ENCODE assay signal across 16 cellular contexts in genomic region chr3:184678317-184679055, GRCh38. TPM values are rescaled to one million over a fixed set of nuclear protein-coding genes. Genes with fewer than 3 reads are reported as not detected.
DNase-seq lines count a peak whose midpoint lies in the region; ATAC-seq and TF ChIP-seq lines count a peak whose summit lies in the region.
"Had no signal": no experiment of that assay in that cellular context is flagged by ENCODE, and none has a peak within 500 bp of the region (broad histone marks: within the 10 kb centered on the region; RNA-seq: fewer than 3 reads in every experiment).

No MANE protein-coding gene starts in this region.

- DNase-seq in Right ventricle myocardium inferior (ENCODE audit: missing footprints) (no peak), right atrium auricular region (ENCODE audit: low spot score) (no peak), heart left ventricle (peak in 1 of 5 donors; percentile 17), uterus (peak in 1 of 2 donors; percentile 48), body of pancreas (no peak), GM20000 (ENCODE audit: low spot score) (no peak)
- no peak for DNase-seq in stimulated activated CD4-positive, alpha-beta T cell treated with anti-CD3 and anti-CD28 coated beads, Interleukin-2, amount 100 ng/mL, for 24 hours
- DNase-seq: activated CD4-positive, alpha-beta T cell treated with anti-CD3 and anti-CD28 coated beads, Interleukin-2, amount 10 ng/mL, durations not matched to agents 7 days and 5 days; activated T-cell treated with anti-CD3 and anti-CD28 coated beads, Interleukin-2, amount 50 U/mL, for 1 hour; CD8-positive, alpha-beta memory T cell; cortex of kidney; esophagus squamous epithelium; NK-92 treated with Interleukin-12 subunit alpha and Interleukin-12 subunit beta, amount 100 ng/mL, for 24 hours; SHP77; upper lobe of right lung had no signal

- H3K9me3 ChIP-seq in right atrium auricular region: no peaks in the 10 kb centered on the region
- no peaks in the 10 kb centered on the region for H3K9me3 ChIP-seq in heart left ventricle
- no peaks in the 10 kb centered on the region for H3K9me3 ChIP-seq in neural cell (ENCODE audit: low read length)
- H3K9me3 ChIP-seq in uterus: no peaks in the 10 kb centered on the region
- no peaks in the 10 kb centered on the region for H3K9me3 ChIP-seq in body of pancreas
- H3K9me3 ChIP-seq: esophagus squamous epithelium, upper lobe of right lung had no signal

- H3K36me3 ChIP-seq in right atrium auricular region: no peaks in the 10 kb centered on the region
- H3K36me3 ChIP-seq in heart left ventricle: no peaks in the 10 kb centered on the region
- no peaks in the 10 kb centered on the region for H3K36me3 ChIP-seq in neural cell (ENCODE audit: insufficient read depth, low read length)
- no peaks in the 10 kb centered on the region for H3K36me3 ChIP-seq in uterus
- no peaks in the 10 kb centered on the region for H3K36me3 ChIP-seq in body of pancreas (replicated peaks in 1 of 2; ENCODE audit: insufficient read depth in 1 of 2, low read depth in 2 of 2)
- H3K36me3 ChIP-seq: esophagus squamous epithelium, upper lobe of right lung had no signal

- H3K4me2 ChIP-seq in neural cell (ENCODE audit: low read length): no peak overlapping the region

- no peaks in the 10 kb centered on the region for H4K20me1 ChIP-seq in neural cell (ENCODE audit: insufficient read depth)

- no peak for TF ChIP-seq EP300 in neural cell (conservative IDR thresholded peaks at IDR 0.05; ENCODE audit: poor library complexity, severe bottlenecking)

- WGBS in heart left ventricle, 4 donors: 78 to 84% (median 83%) methylated on average over 10 to 16 of the region's 16 CpGs
- WGBS in body of pancreas, 2 donors: 90 to 91% methylated on average over 11 to 16 of the region's 16 CpGs

- no peak for TF ChIP-seq RAD21 in neural cell (conservative IDR thresholded peaks at IDR 0.05)

- no peak overlapping the region for H2AFZ ChIP-seq in neural cell (ENCODE audit: low read depth, low read length)

- intact Hi-C loops in Right ventricle myocardium inferior (cut with DNase I): no loop called here
- intact Hi-C loops in heart left ventricle (cut with DNase I): no loop called here
- intact Hi-C loops in uterus (cut with DNase I; ENCODE audit: low total_unique reads): no loop called here
- intact Hi-C loops in body of pancreas (cut with DNase I): no loop called here

- ATAC-seq in Right ventricle myocardium inferior (peak; percentile 35), heart left ventricle (peak; percentile 8 to 56 (median 46)), body of pancreas (no peak)
- ATAC-seq: upper lobe of right lung had no signal

- no peak for TF ChIP-seq CTCF in right atrium auricular region (IDR thresholded peaks at IDR 0.05)
- TF ChIP-seq CTCF in heart left ventricle (IDR thresholded peaks at IDR 0.05): no peak
- TF ChIP-seq CTCF in neural cell (IDR thresholded peaks at IDR 0.05; ENCODE audit: poor library complexity, severe bottlenecking): no peak
- TF ChIP-seq CTCF in uterus (IDR thresholded peaks at IDR 0.05): no peak
- TF ChIP-seq CTCF in body of pancreas (IDR thresholded peaks at IDR 0.05): no peak
- TF ChIP-seq CTCF in GM20000 (IDR thresholded peaks at IDR 0.05; ENCODE audit: extremely low read depth, missing control alignments): no peak

- TF ChIP-seq POLR2A in heart left ventricle (IDR thresholded peaks at IDR 0.05): no peak
- TF ChIP-seq POLR2A in uterus (IDR thresholded peaks at IDR 0.05): no peak
- TF ChIP-seq POLR2A in body of pancreas (IDR thresholded peaks at IDR 0.05): no peak

- H3K27ac ChIP-seq in right atrium auricular region: peak overlapping the region in 1 of 2 donors; percentile 39
- H3K27ac ChIP-seq in heart left ventricle: peak overlapping the region in 3 of 12 donors; percentile 39 to 67 (median 50)
- no peak overlapping the region for H3K27ac ChIP-seq in neural cell (ENCODE audit: low read length)
- H3K27ac ChIP-seq in uterus: peak overlapping the region; percentile 64 to 73
- H3K27ac ChIP-seq in body of pancreas: no peak overlapping the region
- H3K27ac ChIP-seq: upper lobe of right lung had no signal

- H3K27me3 ChIP-seq in right atrium auricular region (no peaks in the 10 kb centered on the region), heart left ventricle (no peaks in the 10 kb centered on the region), neural cell (ENCODE audit: insufficient read depth, low read depth, low read length) (no peaks in the 10 kb centered on the region), uterus (no peaks in the 10 kb centered on the region), body of pancreas (no peaks in the 10 kb centered on the region)
- H3K27me3 ChIP-seq: esophagus squamous epithelium, upper lobe of right lung had no signal

- peak overlapping the region; percentile 36 for H3K9ac ChIP-seq in neural cell (ENCODE audit: low read length)

- no peaks in the 10 kb centered on the region for H3K9me2 ChIP-seq in neural cell (ENCODE audit: insufficient read depth, low read length)

- H3K4me3 ChIP-seq in right atrium auricular region: no peak overlapping the region
- no peak overlapping the region for H3K4me3 ChIP-seq in heart left ventricle
- H3K4me3 ChIP-seq in neural cell (ENCODE audit: low read length): no peak overlapping the region
- no peak overlapping the region for H3K4me3 ChIP-seq in uterus
- H3K4me3 ChIP-seq in body of pancreas: no peak overlapping the region
- H3K4me3 ChIP-seq: upper lobe of right lung had no signal

- H3K4me1 ChIP-seq in right atrium auricular region (peaks cover 0 to 7% of the 10 kb centered on the region in 2 donors), heart left ventricle (peaks cover 0 to 28% (median 8%) of the 10 kb centered on the region in 12 donors), uterus (peaks cover 0 to 8% of the 10 kb centered on the region in 2 donors), body of pancreas (peaks cover 19% of the 10 kb centered on the region)
- H3K4me1 ChIP-seq: upper lobe of right lung had no signal

- no peaks in the 10 kb centered on the region for H3F3A ChIP-seq in neural cell (ENCODE audit: insufficient read depth, low read length, poor library complexity, severe bottlenecking)

- no peaks in the 10 kb centered on the region for H3K79me2 ChIP-seq in neural cell (replicated peaks; ENCODE audit: insufficient read depth, low read length)

TF ChIP-seq in neural cell, 6 proteins besides CTCF, POLR2A, EP300 and RAD21:
- TF ChIP-seq TAF1 (IDR thresholded peaks at IDR 0.05; ENCODE audit: low read depth) (no peak), MXI1 (conservative IDR thresholded peaks at IDR 0.05; ENCODE audit: poor library complexity, severe bottlenecking) (no peak), EZH2 (IDR thresholded peaks at IDR 0.05; ENCODE audit: borderline replicate concordance, insufficient read depth, low read length, poor library complexity, severe bottlenecking) (no peak), SMC3 (conservative IDR thresholded peaks at IDR 0.05; ENCODE audit: poor library complexity) (no peak), POLR2AphosphoS5 (IDR thresholded peaks at IDR 0.05) (no peak), REST (IDR thresholded peaks at IDR 0.05; ENCODE audit: borderline replicate concordance) (no peak)

RNA-seq across cellular contexts. Expression of gene MAGEF1, which starts 33.4 kb away (rescaled TPM):
- total RNA-seq in Right ventricle myocardium inferior: 31.3 TPM
- 10 to 100 TPM; 26.9 to 32.2 TPM for total RNA-seq in right atrium auricular region
- total RNA-seq in heart left ventricle: 10 to 100 TPM; 27.1 to 36.4 (median 32.6) TPM
- 10 to 100 TPM; 24.7 to 31.6 TPM for polyA plus RNA-seq in heart left ventricle
- 90.9 and 103 TPM in 2 replicates for polyA plus RNA-seq in neural cell
- 56.0 and 63.8 TPM in 2 replicates for polyA minus RNA-seq in neural cell
- total RNA-seq in uterus: 10 to 100 TPM; 33.9 to 55.4 (median 49.0) TPM
- 10 to 100 TPM; 21.8 to 31.1 TPM for total RNA-seq in body of pancreas

Comparison
In these comparisons a context has a peak if more than half of its experiments do, and no peak if none do; other contexts are left out.
1. H3K27ac ChIP-seq: peak in uterus (2 of 2); none in neural cell (single experiment) and body of pancreas (0 of 4).